ENCODE assay signal across 29 cellular contexts in genomic region chr2:99863236-99863913, GRCh38.
DNase-seq lines count a peak whose midpoint lies in the region; ATAC-seq, FAIRE-seq and TF ChIP-seq lines count a peak whose summit lies in the region.
"Had no signal": no experiment of that assay in that cellular context is flagged by ENCODE, and none has a peak within 500 bp of the region (broad histone marks: within the 10 kb centered on the region; RNA-seq: fewer than 3 reads in every experiment).

No MANE protein-coding gene starts in this region.

- peaks cover 16% of the 10 kb centered on the region for H3K4me1 Mint-ChIP-seq in activated T-cell treated with anti-CD3 and anti-CD28 coated beads, Interleukin-2, amount 50 U/mL, for 72 hours (ENCODE audit: low read depth)

- H3K4me3 ChIP-seq in choroid plexus epithelial cell (ENCODE audit: low read depth, low read length) (no peak overlapping the region), smooth muscle cell (no peak overlapping the region)
- H3K4me3 ChIP-seq: cardiac muscle cell, left lung had no signal

- H2AFZ ChIP-seq in smooth muscle cell (ENCODE audit: low read depth) = no peak overlapping the region
- H2AFZ ChIP-seq: parathyroid adenoma had no signal

- H3K27ac Mint-ChIP-seq in activated T-cell treated with anti-CD3 and anti-CD28 coated beads, Interleukin-2, amount 50 U/mL, for 72 hours = no peak overlapping the region
- H3K27ac Mint-ChIP-seq: activated CD4-positive, alpha-beta memory T cell treated with anti-CD3 and anti-CD28 coated beads for 36 hours; activated naive CD8-positive, alpha-beta T cell treated with anti-CD3 and anti-CD28 coated beads, Interleukin-2, amount 50 U/mL, for 24 hours; mesothelial cell of epicardium; natural killer cell treated with Interleukin-12 subunit alpha and Interleukin-12 subunit beta and Interleukin-15 and Interleukin-18, amount 100 ng/mL, for 72 hours; type B pancreatic cell had no signal

- ATAC-seq in HG02884 (IDR thresholded peaks at IDR 0.05; ENCODE audit: unreplicated experiment) (no peak), GM21528 (IDR thresholded peaks at IDR 0.05; ENCODE audit: low FRiP score, unreplicated experiment) (no peak)
- no peak for ATAC-seq in activated T-cell treated with anti-CD3 and anti-CD28 coated beads, Interleukin-2, amount 50 U/mL, for 72 hours (replicated peaks in 1 of 2)
- ATAC-seq: activated naive CD8-positive, alpha-beta T cell treated with anti-CD3 and anti-CD28 coated beads, Interleukin-2, amount 50 U/mL, for 24 hours; left lung; natural killer cell treated with Interleukin-12 subunit alpha and Interleukin-12 subunit beta and Interleukin-15 and Interleukin-18, amount 100 ng/mL, for 72 hours; right cardiac atrium had no signal

- H3K36me3 Mint-ChIP-seq in activated T-cell treated with anti-CD3 and anti-CD28 coated beads, Interleukin-2, amount 50 U/mL, for 72 hours (ENCODE audit: insufficient read depth in 2 of 2) = no peaks in the 10 kb centered on the region
- H3K36me3 Mint-ChIP-seq: activated CD4-positive, alpha-beta memory T cell treated with anti-CD3 and anti-CD28 coated beads for 36 hours; mesothelial cell of epicardium; natural killer cell treated with Interleukin-12 subunit alpha and Interleukin-12 subunit beta and Interleukin-15 and Interleukin-18, amount 100 ng/mL, for 72 hours; type B pancreatic cell had no signal

- H3F3A ChIP-seq in smooth muscle cell (ENCODE audit: low read depth) = peaks cover 3% of the 10 kb centered on the region

- no peaks in the 10 kb centered on the region for H3K27me3 Mint-ChIP-seq in activated T-cell treated with anti-CD3 and anti-CD28 coated beads, Interleukin-2, amount 50 U/mL, for 72 hours (ENCODE audit: low read depth)
- H3K27me3 Mint-ChIP-seq: activated CD4-positive, alpha-beta memory T cell treated with anti-CD3 and anti-CD28 coated beads for 36 hours; activated naive CD8-positive, alpha-beta T cell treated with anti-CD3 and anti-CD28 coated beads, Interleukin-2, amount 50 U/mL, for 24 hours had no signal

- H3K9me3 ChIP-seq in smooth muscle cell (replicated peaks; ENCODE audit: low read depth) = no peaks in the 10 kb centered on the region
- H3K9me3 ChIP-seq: left lung, SK-N-SH had no signal

- H3K9me3 Mint-ChIP-seq in activated T-cell treated with anti-CD3 and anti-CD28 coated beads, Interleukin-2, amount 50 U/mL, for 72 hours = peaks cover 0 to 3% of the 10 kb centered on the region in 2 donors
- H3K9me3 Mint-ChIP-seq: activated CD4-positive, alpha-beta memory T cell treated with anti-CD3 and anti-CD28 coated beads for 36 hours; activated naive CD8-positive, alpha-beta T cell treated with anti-CD3 and anti-CD28 coated beads, Interleukin-2, amount 50 U/mL, for 24 hours; mesothelial cell of epicardium; natural killer cell treated with Interleukin-12 subunit alpha and Interleukin-12 subunit beta and Interleukin-15 and Interleukin-18, amount 100 ng/mL, for 72 hours had no signal

- WGBS in smooth muscle cell (ENCODE audit: low lambda C conversion rate) = 68% methylated on average over 4 of the region's 4 CpGs

- H3K27me3 ChIP-seq in smooth muscle cell (ENCODE audit: low read depth) = no peaks in the 10 kb centered on the region
- H3K27me3 ChIP-seq: cardiac muscle cell, left lung had no signal

- H3K4me1 ChIP-seq in smooth muscle cell (ENCODE audit: low read depth) = no peaks in the 10 kb centered on the region
- H3K4me1 ChIP-seq: parathyroid adenoma had no signal

- no peak overlapping the region for H3K4me3 Mint-ChIP-seq in activated T-cell treated with anti-CD3 and anti-CD28 coated beads, Interleukin-2, amount 50 U/mL, for 72 hours
- H3K4me3 Mint-ChIP-seq: activated CD4-positive, alpha-beta memory T cell treated with anti-CD3 and anti-CD28 coated beads for 36 hours; activated naive CD8-positive, alpha-beta T cell treated with anti-CD3 and anti-CD28 coated beads, Interleukin-2, amount 50 U/mL, for 24 hours; CD14-positive monocyte; mesothelial cell of epicardium; natural killer cell treated with Interleukin-12 subunit alpha and Interleukin-12 subunit beta and Interleukin-15 and Interleukin-18, amount 100 ng/mL, for 72 hours; type B pancreatic cell had no signal

- H3K9ac ChIP-seq in smooth muscle cell (ENCODE audit: low read depth) = no peak overlapping the region
- H3K9ac ChIP-seq: parathyroid adenoma, SK-N-SH had no signal

- no peaks in the 10 kb centered on the region for H3K79me2 ChIP-seq in smooth muscle cell (ENCODE audit: low read depth)
- H3K79me2 ChIP-seq: parathyroid adenoma had no signal

- DNase-seq in A172 (ENCODE audit: low spot score) = peak; percentile 72
- DNase-seq in RCC 7860 (ENCODE audit: low spot score) = peak; percentile 49
- DNase-seq in choroid plexus epithelial cell (ENCODE audit: low read depth) = peak; percentile 77
- no peak for DNase-seq in smooth muscle cell (lab: John Stamatoyannopoulos, UW; ENCODE audit: unreplicated experiment)
- DNase-seq in activated T-cell treated with anti-CD3 and anti-CD28 coated beads, Interleukin-2, amount 50 U/mL, for 72 hours = no peak
- DNase-seq: activated CD4-positive, alpha-beta memory T cell treated with anti-CD3 and anti-CD28 coated beads for 36 hours; activated gamma-delta T cell; activated naive CD8-positive, alpha-beta T cell treated with anti-CD3 and anti-CD28 coated beads, Interleukin-2, amount 50 U/mL, for 24 hours; DMS 273 treated with DMSO at 0.1 percent for 48 hours; HCEC 1CT; head of caudate nucleus; KG1; left lung; NCI-H1105 treated with DMSO at 0.1 percent for 48 hours; NCI-H446 treated with DMSO at 0.1 percent for 48 hours; right cardiac atrium; SK-N-SH; stimulated activated CD4-positive, alpha-beta T cell treated with anti-CD3 and anti-CD28 coated beads, Interleukin-15, amount 100 ng/mL, for 24 hours; stimulated activated CD8-positive, alpha-beta memory T cell treated with anti-CD3 and anti-CD28 coated beads, Interleukin-4, amount 100 ng/mL, for 48 hours; T-helper 9 cell had no signal

- no peak overlapping the region for H3K27ac ChIP-seq in smooth muscle cell (ENCODE audit: low read depth)
- H3K27ac ChIP-seq: cardiac muscle cell, left lung, parathyroid adenoma had no signal

- no peak overlapping the region for H3K4me2 ChIP-seq in smooth muscle cell
- H3K4me2 ChIP-seq: SK-N-SH had no signal

- H4K20me1 ChIP-seq in smooth muscle cell (ENCODE audit: low read depth) = no peaks in the 10 kb centered on the region

- no peak for TF ChIP-seq CTCF in choroid plexus epithelial cell (conservative IDR thresholded peaks at IDR 0.05; ENCODE audit: low read depth, low read length)
- TF ChIP-seq CTCF in smooth muscle cell (IDR thresholded peaks at IDR 0.05; ENCODE audit: borderline replicate concordance, insufficient read depth, poor library complexity, severe bottlenecking) = no peak

- FAIRE-seq in G401.6 (lab: Jason Lieb, UNC) = peak; percentile 52
- FAIRE-seq in RCC 7860 (lab: Jason Lieb, UNC) = peak; percentile 85

- H3K36me3 ChIP-seq in smooth muscle cell (ENCODE audit: low read depth) = no peaks in the 10 kb centered on the region
- H3K36me3 ChIP-seq: cardiac muscle cell, left lung had no signal

Comparison
In these comparisons a context has a peak if more than half of its experiments do, and no peak if none do; other contexts are left out.
1. DNase-seq: peak in A172 (single experiment), RCC 7860 (single experiment) and choroid plexus epithelial cell (single experiment); none in smooth muscle cell (single experiment) and activated T-cell treated with anti-CD3 and anti-CD28 coated beads, Interleukin-2, amount 50 U/mL, for 72 hours (0 of 2).